8 cellular contexts compared by ENCODE assay signal in the genomic region with DNA sequence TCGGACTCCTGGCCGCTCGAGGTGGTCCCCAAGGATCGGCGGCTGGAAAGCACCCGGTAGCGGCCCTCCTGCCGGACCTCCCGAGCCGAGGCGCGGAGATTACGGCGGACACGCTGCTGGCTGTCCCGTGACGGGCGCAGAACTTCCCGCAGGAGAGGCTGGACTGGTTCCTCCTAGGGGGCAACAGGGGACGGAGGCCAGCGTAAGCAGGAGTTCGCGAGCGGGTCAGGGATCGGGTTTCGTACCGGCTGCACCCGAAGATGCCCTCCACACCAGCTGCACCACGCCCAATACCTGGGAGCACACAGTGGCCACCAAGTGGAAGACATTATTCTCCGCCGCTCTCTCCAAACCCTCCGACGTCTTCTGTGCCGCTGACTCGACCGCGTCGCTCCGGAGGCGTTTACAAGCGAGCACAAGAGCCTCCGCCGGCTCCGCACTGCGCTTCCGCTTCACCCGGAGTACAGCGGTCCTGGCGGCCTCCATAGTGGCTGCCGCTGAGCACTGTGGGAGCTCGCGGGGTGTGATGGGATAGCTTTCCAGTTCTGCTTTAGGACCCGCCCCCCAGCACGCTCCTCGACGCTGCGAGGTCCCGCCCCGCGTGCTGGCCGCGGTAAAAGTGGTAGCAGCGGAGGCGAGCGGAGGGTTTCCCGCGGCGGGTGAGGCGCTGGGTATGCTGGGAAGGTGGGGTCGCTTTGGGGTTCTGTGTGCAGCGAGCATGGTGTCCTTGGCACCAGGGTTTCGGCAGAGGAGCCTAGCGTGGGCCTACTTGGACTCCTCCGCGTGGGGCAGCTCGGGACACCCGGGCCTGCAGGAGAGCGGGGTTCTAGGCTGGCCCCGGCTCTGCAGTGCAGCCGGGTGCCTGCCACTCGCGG.
DNase-seq lines count a peak whose midpoint lies in the region; ATAC-seq, FAIRE-seq and TF ChIP-seq lines count a peak whose summit lies in the region.

A gene with protein sequence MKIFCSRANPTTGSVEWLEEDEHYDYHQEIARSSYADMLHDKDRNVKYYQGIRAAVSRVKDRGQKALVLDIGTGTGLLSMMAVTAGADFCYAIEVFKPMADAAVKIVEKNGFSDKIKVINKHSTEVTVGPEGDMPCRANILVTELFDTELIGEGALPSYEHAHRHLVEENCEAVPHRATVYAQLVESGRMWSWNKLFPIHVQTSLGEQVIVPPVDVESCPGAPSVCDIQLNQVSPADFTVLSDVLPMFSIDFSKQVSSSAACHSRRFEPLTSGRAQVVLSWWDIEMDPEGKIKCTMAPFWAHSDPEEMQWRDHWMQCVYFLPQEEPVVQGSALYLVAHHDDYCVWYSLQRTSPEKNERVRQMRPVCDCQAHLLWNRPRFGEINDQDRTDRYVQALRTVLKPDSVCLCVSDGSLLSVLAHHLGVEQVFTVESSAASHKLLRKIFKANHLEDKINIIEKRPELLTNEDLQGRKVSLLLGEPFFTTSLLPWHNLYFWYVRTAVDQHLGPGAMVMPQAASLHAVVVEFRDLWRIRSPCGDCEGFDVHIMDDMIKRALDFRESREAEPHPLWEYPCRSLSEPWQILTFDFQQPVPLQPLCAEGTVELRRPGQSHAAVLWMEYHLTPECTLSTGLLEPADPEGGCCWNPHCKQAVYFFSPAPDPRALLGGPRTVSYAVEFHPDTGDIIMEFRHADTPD (plus strand): TSS at position 579 of the 875 bp plus-strand sequence. CDS start 4,961 bp downstream, outside the sequence.
TSS of gene SLC7A6OS (minus strand) at position 506 of the 875 bp plus-strand sequence. CDS start at position 486, 20 bp downstream.

- TF ChIP-seq CTCF in MM.1S (IDR thresholded peaks at IDR 0.05; ENCODE audit: low read length), result peak; percentile 10; the same call in 1 of the 2 replicates
- TF ChIP-seq CTCF in nephron progenitor cell (IDR thresholded peaks at IDR 0.05), result no peak

- peaks cover 91% of the 10 kb centered on the region for H3K79me2 ChIP-seq in MM.1S (ENCODE audit: low read length)

- peaks cover 17% of the 10 kb centered on the region for H3K36me3 Mint-ChIP-seq in nephron progenitor cell (ENCODE audit: low read depth)

- peak within 1 kb of the TSS; percentile 62; the same call in 1 of the 2 replicates for H3K27ac ChIP-seq in MM.1S (ENCODE audit: low read length)

- H3K4me3 Mint-ChIP-seq in nephron progenitor cell, result peak within 1 kb of the TSS; percentile 95
- H3K4me3 Mint-ChIP-seq in stimulated activated naive CD8-positive, alpha-beta T cell treated with anti-CD3 and anti-CD28 coated beads, Interleukin-15, amount 100 ng/mL, for 72 hours, result peak within 1 kb of the TSS; percentile 88 to 98

- ATAC-seq in stimulated activated naive CD8-positive, alpha-beta T cell treated with anti-CD3 and anti-CD28 coated beads, Interleukin-15, amount 100 ng/mL, for 72 hours, result peak; percentile 99

- no peaks in the 10 kb centered on the region for H4K20me1 ChIP-seq in MM.1S (ENCODE audit: insufficient read depth, low read length)

- peak within 1 kb of the TSS; percentile 87 for H2AFZ ChIP-seq in MM.1S (ENCODE audit: low read length)

- no peaks in the 10 kb centered on the region for H3K9me3 ChIP-seq in MM.1S (replicated peaks; ENCODE audit: insufficient read depth, low read length)

- H3K27me3 Mint-ChIP-seq in nephron progenitor cell (ENCODE audit: low read depth, poor library complexity), result no peaks in the 10 kb centered on the region
- no peaks in the 10 kb centered on the region for H3K27me3 Mint-ChIP-seq in stimulated activated naive CD8-positive, alpha-beta T cell treated with anti-CD3 and anti-CD28 coated beads, Interleukin-15, amount 100 ng/mL, for 72 hours

- peak within 1 kb of the TSS; percentile 99 for H3K4me3 ChIP-seq in MM.1S (ENCODE audit: low read length)

- peaks cover 33% of the 10 kb centered on the region for H3K4me1 Mint-ChIP-seq in nephron progenitor cell
- peaks cover 51% of the 10 kb centered on the region for H3K4me1 Mint-ChIP-seq in stimulated activated naive CD8-positive, alpha-beta T cell treated with anti-CD3 and anti-CD28 coated beads, Interleukin-15, amount 100 ng/mL, for 72 hours

- DNase-seq in HCEC 1CT (peak; percentile 93), MM.1S (peak; percentile 96), SHP77 treated with DMSO at 0.1 percent for 48 hours (lab: John Stamatoyannopoulos, UW) (peak; percentile 73), fibroblast of the conjunctiva (ENCODE audit: low read depth) (peak; percentile 70), nephron progenitor cell (peak; percentile 92)
- DNase-seq in activated effector memory CD4-positive, alpha-beta T cell treated with anti-CD3 and anti-CD28 coated beads, Interleukin-2, amount 50 U/mL, for 16 hours, result peak; percentile 98
- peak; percentile 89 to 93 for DNase-seq in stimulated activated naive CD8-positive, alpha-beta T cell treated with anti-CD3 and anti-CD28 coated beads, Interleukin-15, amount 100 ng/mL, for 72 hours

- peak within 1 kb of the TSS; percentile 85 for H3K4me2 ChIP-seq in MM.1S (ENCODE audit: low read depth, low read length)

- peaks cover 31% of the 10 kb centered on the region for H3F3A ChIP-seq in MM.1S (ENCODE audit: insufficient read depth, low read length)

- peak within 1 kb of the TSS; percentile 81 for H3K9ac ChIP-seq in MM.1S (ENCODE audit: low read length)

- no peaks in the 10 kb centered on the region; the same call in 1 of the 2 replicates for H3K36me3 ChIP-seq in MM.1S (replicated peaks; ENCODE audit: insufficient read depth, low read length)

- H3K27me3 ChIP-seq in MM.1S (replicated peaks; ENCODE audit: insufficient read depth, low read length), result no peaks in the 10 kb centered on the region

- H3K27ac Mint-ChIP-seq in nephron progenitor cell, result peak within 1 kb of the TSS; percentile 99
- H3K27ac Mint-ChIP-seq in stimulated activated naive CD8-positive, alpha-beta T cell treated with anti-CD3 and anti-CD28 coated beads, Interleukin-15, amount 100 ng/mL, for 72 hours, result peak within 1 kb of the TSS; percentile 89 to 92

- FAIRE-seq in G401.6 (lab: Jason Lieb, UNC), result peak; percentile 91

- no peaks in the 10 kb centered on the region for H3K9me3 Mint-ChIP-seq in nephron progenitor cell
- H3K9me3 Mint-ChIP-seq in stimulated activated naive CD8-positive, alpha-beta T cell treated with anti-CD3 and anti-CD28 coated beads, Interleukin-15, amount 100 ng/mL, for 72 hours, result no peaks in the 10 kb centered on the region

- no peaks in the 10 kb centered on the region for H3K9me2 ChIP-seq in MM.1S (replicated peaks; ENCODE audit: insufficient read depth, low read length)

- peaks cover 27% of the 10 kb centered on the region for H3K4me1 ChIP-seq in MM.1S (ENCODE audit: low read length)

Comparison
In these comparisons a context has a peak if more than half of its experiments do, and no peak if none do; other contexts are left out.
1. Peak in every context shown above with its lines: DNase-seq, ATAC-seq, H3K4me3 ChIP-seq and H3K27ac ChIP-seq.